In the genomic region with DNA sequence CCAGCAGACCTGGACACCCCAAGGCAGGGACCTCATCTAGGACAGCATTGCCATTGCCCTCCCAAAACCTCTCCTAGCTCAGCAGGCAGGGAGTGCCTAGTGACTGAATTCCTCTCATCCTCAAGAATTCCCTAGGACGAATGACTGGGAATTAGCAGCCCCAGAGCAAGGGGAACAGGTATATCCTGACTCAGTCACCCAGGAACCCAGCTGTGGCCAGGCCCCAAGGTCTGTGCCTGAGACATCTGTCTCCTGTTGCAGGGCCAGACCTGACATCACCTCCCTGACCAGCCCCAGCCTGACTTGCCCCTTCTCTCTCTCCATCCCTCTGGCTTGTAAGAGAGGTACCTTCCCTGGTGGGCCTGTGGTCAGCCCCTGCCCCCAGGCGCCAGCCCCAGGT, we compare ENCODE assay signal across 16 cellular contexts. TPM values are rescaled to one million over a fixed set of nuclear protein-coding genes. Genes with fewer than 3 reads are reported as not detected.
DNase-seq lines count a peak whose midpoint lies in the region; ATAC-seq and TF ChIP-seq lines count a peak whose summit lies in the region.
"Had no signal": no experiment of that assay in that cellular context is flagged by ENCODE, and none has a peak within 500 bp of the region (broad histone marks: within the 10 kb centered on the region; RNA-seq: fewer than 3 reads in every experiment).

No MANE protein-coding gene starts in this region.

- H3K27ac Mint-ChIP-seq in activated naive CD8-positive, alpha-beta T cell treated with anti-CD3 and anti-CD28 coated beads, Interleukin-2, amount 10 ng/mL, durations not matched to agents 7 days and 5 days: peak overlapping the region; percentile 82
- H3K27ac Mint-ChIP-seq in activated naive CD8-positive, alpha-beta T cell treated with anti-CD3 and anti-CD28 coated beads, Interleukin-2, amount 50 U/mL, for 24 hours: no peak overlapping the region
- peak overlapping the region; percentile 94 to 96 for H3K27ac Mint-ChIP-seq in T-cell
- H3K27ac Mint-ChIP-seq: activated B cell treated with CpG ODN at 0.5 μM for 24 hours had no signal

- no peak overlapping the region for H3K4me2 ChIP-seq in GM23248 (ENCODE audit: unreplicated experiment)

- H3K9me3 ChIP-seq in gastroesophageal sphincter (no peaks in the 10 kb centered on the region), thoracic aorta (no peaks in the 10 kb centered on the region), GM23248 (ENCODE audit: low read depth) (no peaks in the 10 kb centered on the region)

- H3K9me3 Mint-ChIP-seq in activated naive CD8-positive, alpha-beta T cell treated with anti-CD3 and anti-CD28 coated beads, Interleukin-2, amount 10 ng/mL, durations not matched to agents 7 days and 5 days: no peaks in the 10 kb centered on the region
- H3K9me3 Mint-ChIP-seq in activated naive CD8-positive, alpha-beta T cell treated with anti-CD3 and anti-CD28 coated beads, Interleukin-2, amount 50 U/mL, for 24 hours: no peaks in the 10 kb centered on the region
- no peaks in the 10 kb centered on the region for H3K9me3 Mint-ChIP-seq in T-cell
- H3K9me3 Mint-ChIP-seq: activated B cell treated with CpG ODN at 0.5 μM for 24 hours, memory B cell had no signal

- no peak for TF ChIP-seq EP300 in gastroesophageal sphincter (IDR thresholded peaks at IDR 0.05)

- H2AFZ ChIP-seq in GM23248: no peak overlapping the region

- H3K4me3 Mint-ChIP-seq in activated naive CD8-positive, alpha-beta T cell treated with anti-CD3 and anti-CD28 coated beads, Interleukin-2, amount 10 ng/mL, durations not matched to agents 7 days and 5 days: peak overlapping the region; percentile 47
- H3K4me3 Mint-ChIP-seq in activated naive CD8-positive, alpha-beta T cell treated with anti-CD3 and anti-CD28 coated beads, Interleukin-2, amount 50 U/mL, for 24 hours: no peak overlapping the region
- H3K4me3 Mint-ChIP-seq in T-cell: peak overlapping the region in 1 of 3 donors; percentile 61
- H3K4me3 Mint-ChIP-seq: activated B cell treated with CpG ODN at 0.5 μM for 24 hours, memory B cell had no signal

- no peaks in the 10 kb centered on the region; the same call in 1 of the 2 replicates for H4K20me1 ChIP-seq in GM23248 (ENCODE audit: insufficient read depth)

- H3K79me2 ChIP-seq in GM23248 (ENCODE audit: insufficient read depth): 0 out of 2 replicates have a peak, but pooled peaks cover 8% of the 10 kb centered on the region

- no peak for TF ChIP-seq POLR2A in gastroesophageal sphincter (IDR thresholded peaks at IDR 0.05)

- H3F3A ChIP-seq in GM23248 (ENCODE audit: insufficient read depth): peaks cover 16% of the 10 kb centered on the region; the same call in 1 of the 2 replicates

- H3K36me3 Mint-ChIP-seq in activated naive CD8-positive, alpha-beta T cell treated with anti-CD3 and anti-CD28 coated beads, Interleukin-2, amount 10 ng/mL, durations not matched to agents 7 days and 5 days: peaks cover 27% of the 10 kb centered on the region
- H3K36me3 Mint-ChIP-seq in activated naive CD8-positive, alpha-beta T cell treated with anti-CD3 and anti-CD28 coated beads, Interleukin-2, amount 50 U/mL, for 24 hours (ENCODE audit: low read depth): peaks cover 12% of the 10 kb centered on the region
- H3K36me3 Mint-ChIP-seq in T-cell: peaks cover 12% of the 10 kb centered on the region

- CTCF ChIA-PET in T-cell (lab: Charles Lee): no interaction called here

- no peak for TF ChIP-seq CTCF in gastroesophageal sphincter (IDR thresholded peaks at IDR 0.05)
- no peak for TF ChIP-seq CTCF in thoracic aorta (IDR thresholded peaks at IDR 0.05)

- H3K27me3 ChIP-seq in gastroesophageal sphincter (no peaks in the 10 kb centered on the region), thoracic aorta (replicated peaks; ENCODE audit: insufficient read depth) (no peaks in the 10 kb centered on the region), GM23248 (replicated peaks; ENCODE audit: insufficient read depth) (no peaks in the 10 kb centered on the region)

- no peak overlapping the region for H3K9ac ChIP-seq in GM23248

- H3K36me3 ChIP-seq in gastroesophageal sphincter: no peaks in the 10 kb centered on the region
- no peaks in the 10 kb centered on the region for H3K36me3 ChIP-seq in thoracic aorta
- H3K36me3 ChIP-seq in GM23248 (ENCODE audit: low read depth): no peaks in the 10 kb centered on the region

- no peak overlapping the region for H3K4me3 ChIP-seq in gastroesophageal sphincter
- no peak overlapping the region for H3K4me3 ChIP-seq in thoracic aorta
- H3K4me3 ChIP-seq in GM23248: no peak overlapping the region
- H3K4me3 ChIP-seq: K562 had no signal

- H3K27ac ChIP-seq in gastroesophageal sphincter: peak overlapping the region in 3 of 4 donors; percentile 76 to 92 (median 87)
- H3K27ac ChIP-seq in thoracic aorta: peak overlapping the region; percentile 81 to 91
- H3K27ac ChIP-seq in GM23248: no peak overlapping the region

- H3K4me1 ChIP-seq in gastroesophageal sphincter: peaks cover 8 to 99% (median 70%) of the 10 kb centered on the region in 3 donors
- peaks cover 41 to 81% of the 10 kb centered on the region in 2 donors for H3K4me1 ChIP-seq in thoracic aorta (ENCODE audit: control insufficient read depth in 1 of 2, low read depth in 2 of 2)
- peaks cover 30% of the 10 kb centered on the region for H3K4me1 ChIP-seq in GM23248 (ENCODE audit: insufficient read depth)

- no peak for ATAC-seq in activated naive CD8-positive, alpha-beta T cell treated with anti-CD3 and anti-CD28 coated beads, Interleukin-2, amount 10 ng/mL, durations not matched to agents 7 days and 5 days (ENCODE audit: low read depth)
- no peak for ATAC-seq in activated naive CD8-positive, alpha-beta T cell treated with anti-CD3 and anti-CD28 coated beads, Interleukin-2, amount 50 U/mL, for 24 hours
- ATAC-seq in T-cell (replicated peaks in 1 of 4): peak in 1 of 4 experiments; percentile 1
- no peak for ATAC-seq in gastroesophageal sphincter
- no peak for ATAC-seq in thoracic aorta (ENCODE audit: insufficient number of reproducible peaks, low FRiP score, low read depth)
- ATAC-seq: K562 had no signal

- no peaks in the 10 kb centered on the region for H3K9me2 ChIP-seq in GM23248 (ENCODE audit: insufficient read depth)

- H3K27me3 Mint-ChIP-seq in activated naive CD8-positive, alpha-beta T cell treated with anti-CD3 and anti-CD28 coated beads, Interleukin-2, amount 10 ng/mL, durations not matched to agents 7 days and 5 days: no peaks in the 10 kb centered on the region
- H3K27me3 Mint-ChIP-seq in activated naive CD8-positive, alpha-beta T cell treated with anti-CD3 and anti-CD28 coated beads, Interleukin-2, amount 50 U/mL, for 24 hours: no peaks in the 10 kb centered on the region
- no peaks in the 10 kb centered on the region for H3K27me3 Mint-ChIP-seq in T-cell
- H3K27me3 Mint-ChIP-seq: activated B cell treated with CpG ODN at 0.5 μM for 24 hours, memory B cell had no signal

- peaks cover 46% of the 10 kb centered on the region for H3K4me1 Mint-ChIP-seq in activated naive CD8-positive, alpha-beta T cell treated with anti-CD3 and anti-CD28 coated beads, Interleukin-2, amount 10 ng/mL, durations not matched to agents 7 days and 5 days
- H3K4me1 Mint-ChIP-seq in activated naive CD8-positive, alpha-beta T cell treated with anti-CD3 and anti-CD28 coated beads, Interleukin-2, amount 50 U/mL, for 24 hours: peaks cover 68% of the 10 kb centered on the region
- peaks cover 76 to 79% (median 77%) of the 10 kb centered on the region in 3 donors for H3K4me1 Mint-ChIP-seq in T-cell

- POLR2A ChIA-PET in activated naive CD8-positive, alpha-beta T cell treated with anti-CD3 and anti-CD28 coated beads, Interleukin-2, amount 10 ng/mL, durations not matched to agents 7 days and 5 days (lab: Charles Lee): interaction anchor here (1.2 to 10.3 kb wide), 2 partner anchors 8 to 14 kb away, joined by 3 to 110 read pairs; no protein-coding TSS in a partner anchor
- POLR2A ChIA-PET in T-cell (lab: Charles Lee): no interaction called here

- WGBS in gastroesophageal sphincter (ENCODE audit: low coverage in 1 of 2), 2 donors: 60% methylated on average over 1 of the region's 2 CpGs; no CpG with 5 or more reads in 1 of the 2 donors
- WGBS in GM23248 (ENCODE audit: low coverage in 1 of 2, low lambda C conversion rate in 2 of 2, missing lambda C conversion rate in 2 of 2), 2 experiments: 63 to 81% methylated on average over 2 of the region's 2 CpGs

- in situ Hi-C loops in GM23248 (cut with MboI): no loop called here

- no peak for DNase-seq in activated naive CD8-positive, alpha-beta T cell treated with anti-CD3 and anti-CD28 coated beads, Interleukin-2, amount 10 ng/mL, durations not matched to agents 7 days and 5 days
- no peak for DNase-seq in activated naive CD8-positive, alpha-beta T cell treated with anti-CD3 and anti-CD28 coated beads, Interleukin-2, amount 50 U/mL, for 24 hours
- DNase-seq in T-cell: no peak
- no peak for DNase-seq in thoracic aorta (ENCODE audit: low spot score)
- DNase-seq in GM23248: no peak
- no peak for DNase-seq in NCI-H526 treated with DMSO at 0.1 percent for 48 hours (lab: John Stamatoyannopoulos, UW)
- no peak for DNase-seq in NCI-H2107 treated with DMSO at 0.1 percent for 48 hours (lab: John Stamatoyannopoulos, UW; ENCODE audit: unreplicated experiment)
- DNase-seq: activated B cell treated with CpG ODN at 0.5 μM for 24 hours; H7; NCI-H1436 treated with DMSO at 0.1 percent for 48 hours; NCI-H510A; nucleus accumbens; stimulated activated naive CD4-positive, alpha-beta T cell treated with Interleukin-2 at 50 U/mL for 16 hours had no signal

RNA-seq across cellular contexts. Expression of a gene that starts 39.0 kb away (rescaled TPM):
- total RNA-seq in activated naive CD8-positive, alpha-beta T cell treated with anti-CD3 and anti-CD28 coated beads, Interleukin-2, amount 10 ng/mL, durations not matched to agents 7 days and 5 days: 1 to 10 TPM in 1 of 2 experiments, under 1 TPM in 1; 0.94 to 1.2 TPM
- 1 to 10 TPM; 1.3 to 2.3 (median 1.6) TPM for total RNA-seq in T-cell
- total RNA-seq in gastroesophageal sphincter: 1 to 10 TPM; 2.4 to 5.0 (median 4.4) TPM
- total RNA-seq in thoracic aorta: 10 to 100 TPM; 16.8 to 43.2 TPM
- under 0.01 TPM in 1 of 2 replicates, not detected in the other for total RNA-seq in GM23248 (2014; rRNA removed; shearing (Covaris generic))
- 0.24 and 0.28 TPM in 2 replicates for polyA plus RNA-seq in GM23248 (2016; fragmentation: Nextera tagmentation; extraction: Ambion mirVana)
